ENCODE assay signal across 14 cellular contexts in genomic region chr1:19552291-19553010, GRCh38.
A peak's percentile ranks its signal among the peaks of the same experiment; 100 is the strongest.
DNase-seq lines count a peak whose midpoint lies in the region; ATAC-seq and TF ChIP-seq lines count a peak whose summit lies in the region.
"Had no signal": no experiment of that assay in that cellular context is flagged by ENCODE, and none has a peak within 500 bp of the region (broad histone marks: within the 10 kb centered on the region; RNA-seq: fewer than 3 reads in every experiment).

No MANE protein-coding gene starts in this region.

- peaks cover 2 to 8% of the 10 kb centered on the region in 2 experiments; a peak in 2 of 4 replicates for H3K9me3 ChIP-seq in HCT116 (ENCODE audit: control insufficient read depth in 1 of 2, insufficient read depth in 1 of 2, low read depth in 1 of 2, low read length in 2 of 2)
- H3K9me3 ChIP-seq in left ventricle myocardium inferior (replicated peaks): peaks cover 21% of the 10 kb centered on the region
- H3K9me3 ChIP-seq: A549, BE2C had no signal

- no peak overlapping the region for H2AFZ ChIP-seq in HCT116 (ENCODE audit: low read depth, low read length, poor library complexity, severe bottlenecking)

- TF ChIP-seq RAD21 in HCT116 (IDR thresholded peaks at IDR 0.05; ENCODE audit: low read depth): no peak

- no peak for DNase-seq in HCT116 (ENCODE audit: low read depth, low spot score)
- DNase-seq in NCI-H226: peak; percentile 59
- no peak for DNase-seq in endothelial cell (ENCODE audit: low spot score)
- no peak for DNase-seq in stimulated activated effector memory CD8-positive, alpha-beta T cell treated with anti-CD3 and anti-CD28 coated beads, Interleukin-12 subunit alpha, Interleukin-12 subunit beta, amount 100 ng/mL, for 72 hours (ENCODE audit: low spot score in 2 of 2)
- no peak for DNase-seq in mesenteric fat pad (ENCODE audit: low spot score)
- no peak for DNase-seq in left ventricle myocardium inferior
- DNase-seq: BE2C; CD4-positive, alpha-beta memory T cell; DMS79; EL had no signal

- no peak for ATAC-seq in HCT116
- ATAC-seq in stimulated activated effector memory CD8-positive, alpha-beta T cell treated with anti-CD3 and anti-CD28 coated beads, Interleukin-12 subunit alpha, Interleukin-12 subunit beta, amount 100 ng/mL, for 72 hours: peak; percentile 46
- no peak for ATAC-seq in GM18502 (IDR thresholded peaks at IDR 0.05; ENCODE audit: poor library complexity, unreplicated experiment)
- ATAC-seq: A549 had no signal

- no TSS peak for BruUV-seq in HCT116 (replicated peaks; lab: Mats Ljungman, UMichigan)

- no peak for TF ChIP-seq POLR2A in HCT116 (IDR thresholded peaks at IDR 0.05; ENCODE audit: borderline replicate concordance, extremely low read depth, insufficient read depth, insufficient read length)

- TF ChIP-seq CTCF in HCT116 (IDR thresholded peaks at IDR 0.05 in 2 of 3, conservative IDR thresholded peaks at IDR 0.05 in 1 of 3; ENCODE audit: borderline replicate concordance in 1 of 3, insufficient read depth in 1 of 3, low read depth in 2 of 3, low read length in 2 of 3) (no peak), endothelial cell (IDR thresholded peaks at IDR 0.05; ENCODE audit: unreplicated experiment) (no peak), left ventricle myocardium inferior (IDR thresholded peaks at IDR 0.05; ENCODE audit: borderline replicate concordance) (no peak)

- intact Hi-C loops in HCT116 (cut with micrococcal nuclease): no loop called here
- intact Hi-C loops in left ventricle myocardium inferior (cut with micrococcal nuclease): no loop called here

- H3K79me2 ChIP-seq in HCT116 (ENCODE audit: insufficient read depth, low read length): no peaks in the 10 kb centered on the region

- H3K9me2 ChIP-seq in HCT116 (ENCODE audit: insufficient read depth): no peaks in the 10 kb centered on the region

- no peak overlapping the region for H3K9ac ChIP-seq in HCT116 (ENCODE audit: low read length)

- peaks cover 15% of the 10 kb centered on the region for H3K9me3 Mint-ChIP-seq in endothelial cell (ENCODE audit: unreplicated experiment)
- H3K9me3 Mint-ChIP-seq in stimulated activated effector memory CD8-positive, alpha-beta T cell treated with anti-CD3 and anti-CD28 coated beads, Interleukin-12 subunit alpha, Interleukin-12 subunit beta, amount 100 ng/mL, for 72 hours: peaks cover 4% of the 10 kb centered on the region

- POLR2A ChIA-PET in HCT116 (lab: Charles Lee): no interaction called here

- peaks cover 12% of the 10 kb centered on the region for H3K27me3 Mint-ChIP-seq in endothelial cell (ENCODE audit: unreplicated experiment)

- H3K27ac Mint-ChIP-seq in endothelial cell (ENCODE audit: unreplicated experiment): no peak overlapping the region
- H3K27ac Mint-ChIP-seq in stimulated activated effector memory CD8-positive, alpha-beta T cell treated with anti-CD3 and anti-CD28 coated beads, Interleukin-12 subunit alpha, Interleukin-12 subunit beta, amount 100 ng/mL, for 72 hours: no peak overlapping the region
- H3K27ac Mint-ChIP-seq: CD4-positive, alpha-beta memory T cell; IgD-negative memory B cell had no signal

- H3K36me3 ChIP-seq in HCT116 (ENCODE audit: control insufficient read depth in 1 of 2, insufficient read depth in 2 of 2, low read length in 2 of 2): no peaks in the 10 kb centered on the region
- H3K36me3 ChIP-seq in left ventricle myocardium inferior: no peaks in the 10 kb centered on the region
- H3K36me3 ChIP-seq: BE2C had no signal

- RAD21 ChIA-PET in HCT116 (lab: Charles Lee; ENCODE audit: low non-redundant PET in 1 of 2, low total read pairs in 2 of 2, uncharacterized antibody in 2 of 2, unreplicated experiment in 2 of 2): no interaction called here

- H3K4me3 ChIP-seq in HCT116 (replicated peaks in 1 of 2; ENCODE audit: low read depth in 1 of 2, low read length in 2 of 2): no peak overlapping the region
- no peak overlapping the region for H3K4me3 ChIP-seq in left ventricle myocardium inferior
- H3K4me3 ChIP-seq: A549 had no signal

- H4K20me1 ChIP-seq in HCT116 (ENCODE audit: insufficient read depth): no peaks in the 10 kb centered on the region

- H3K4me3 Mint-ChIP-seq in endothelial cell (ENCODE audit: unreplicated experiment): peak overlapping the region; percentile 7
- H3K4me3 Mint-ChIP-seq in stimulated activated effector memory CD8-positive, alpha-beta T cell treated with anti-CD3 and anti-CD28 coated beads, Interleukin-12 subunit alpha, Interleukin-12 subunit beta, amount 100 ng/mL, for 72 hours: no peak overlapping the region
- H3K4me3 Mint-ChIP-seq: IgD-negative memory B cell had no signal

- H3K27ac ChIP-seq in HCT116 (ENCODE audit: low read depth, low read length) (no peak overlapping the region), left ventricle myocardium inferior (replicated peaks) (no peak overlapping the region)
- H3K27ac ChIP-seq: A549, C4-2B had no signal

- H3K4me2 ChIP-seq in HCT116 (ENCODE audit: low read length): no peak overlapping the region
- H3K4me2 ChIP-seq: A549 had no signal

- H3K4me1 ChIP-seq in HCT116 (ENCODE audit: control insufficient read depth in 1 of 2, insufficient read depth in 2 of 2, low read length in 2 of 2) (no peaks in the 10 kb centered on the region), left ventricle myocardium inferior (peaks cover 3% of the 10 kb centered on the region)
- H3K4me1 ChIP-seq: A549, BE2C had no signal

- no peaks in the 10 kb centered on the region for H3K4me1 Mint-ChIP-seq in endothelial cell (ENCODE audit: unreplicated experiment)
- H3K4me1 Mint-ChIP-seq in stimulated activated effector memory CD8-positive, alpha-beta T cell treated with anti-CD3 and anti-CD28 coated beads, Interleukin-12 subunit alpha, Interleukin-12 subunit beta, amount 100 ng/mL, for 72 hours: peaks cover 7% of the 10 kb centered on the region
- H3K4me1 Mint-ChIP-seq: IgD-negative memory B cell had no signal

- no peaks in the 10 kb centered on the region for H3K27me3 ChIP-seq in HCT116 (ENCODE audit: insufficient read depth, low read length)
- H3K27me3 ChIP-seq in left ventricle myocardium inferior (ENCODE audit: low read depth): no peaks in the 10 kb centered on the region
- H3K27me3 ChIP-seq: BE2C had no signal

- CTCF ChIA-PET in HCT116 (lab: Charles Lee): no interaction called here

- H3K36me3 Mint-ChIP-seq in endothelial cell (ENCODE audit: low read depth, unreplicated experiment): peaks cover 8% of the 10 kb centered on the region
- H3K36me3 Mint-ChIP-seq in stimulated activated effector memory CD8-positive, alpha-beta T cell treated with anti-CD3 and anti-CD28 coated beads, Interleukin-12 subunit alpha, Interleukin-12 subunit beta, amount 100 ng/mL, for 72 hours: no peaks in the 10 kb centered on the region

TF ChIP-seq in HCT116, 20 proteins besides CTCF, POLR2A, EP300 and RAD21:
- TF ChIP-seq REST (IDR thresholded peaks at IDR 0.05; ENCODE audit: low read depth): no peak
- TF ChIP-seq ELF1 (IDR thresholded peaks at IDR 0.05; ENCODE audit: borderline replicate concordance, low read depth): no peak
- TF ChIP-seq ZNF274 (IDR thresholded peaks at IDR 0.05; ENCODE audit: low read depth, low read length): no peak
- TF ChIP-seq TCF7L2 (IDR thresholded peaks at IDR 0.05; ENCODE audit: borderline replicate concordance, extremely low read depth, insufficient read depth, insufficient read length): peak; percentile 13
